31 cellular contexts compared by ENCODE assay signal in genomic region chr10:88185830-88186229, GRCh38.
"Had no signal": no experiment of that assay in that cellular context is flagged by ENCODE, and none has a peak within 500 bp of the region (broad histone marks: within the 10 kb centered on the region; RNA-seq: fewer than 3 reads in every experiment).

No MANE protein-coding gene starts in this region.

- H3K4me2 ChIP-seq: PC-9 had no signal

- H3K36me3 ChIP-seq: breast epithelium, MG63 had no signal

- H2AFZ ChIP-seq: PC-9 had no signal

- H3K27me3 ChIP-seq: body of pancreas, breast epithelium, MG63 had no signal

- H3K4me3 ChIP-seq: body of pancreas, breast epithelium, MG63, PC-9 had no signal

- H3K9me3 ChIP-seq: body of pancreas, breast epithelium, MG63 had no signal

- DNase-seq: activated B cell treated with CpG ODN at 0.5 μM for 24 hours; activated CD4-positive, alpha-beta memory T cell treated with anti-CD3 and anti-CD28 coated beads for 36 hours; activated CD4-positive, alpha-beta T cell treated with anti-CD3 and anti-CD28 coated beads for 4 hours; activated CD4-positive, alpha-beta T cell treated with anti-CD3 and anti-CD28 coated beads, Interleukin-2, amount 50 U/mL, for 1 hour; activated CD4-positive, CD25-positive, alpha-beta regulatory T cell treated with anti-CD3 and anti-CD28 coated beads, Interleukin-2, amount 50 U/mL, for 72 hours; activated CD8-positive, alpha-beta memory T cell treated with anti-CD3 and anti-CD28 coated beads, Interleukin-2, amount 50 U/mL, for 4 hours; activated effector memory CD4-positive, alpha-beta T cell treated with Interleukin-2 at 50 U/mL for 16 hours; activated naive CD4-positive, alpha-beta T cell; activated naive CD4-positive, alpha-beta T cell treated with anti-CD3 and anti-CD28 coated beads, Interleukin-2, amount 50 U/mL, for 16 hours; activated naive CD8-positive, alpha-beta T cell treated with anti-CD3 and anti-CD28 coated beads for 36 hours; activated T-cell treated with anti-CD3 and anti-CD28 coated beads for 4 hours; activated T-cell treated with anti-CD3 and anti-CD28 coated beads, Interleukin-2, amount 50 U/mL, for 48 hours; body of pancreas; Kasumi-1; KG1; NCI-H1048; NCI-H1436 treated with DMSO at 0.1 percent for 48 hours; NCI-H1694 treated with DMSO at 0.1 percent for 48 hours; NCI-H2029; NCI-H2107; NCI-H2171; NCI-H510A; NCI-H526; NCI-H748 treated with DMSO at 0.1 percent for 48 hours; NK-92 treated with Interleukin-12 subunit alpha and Interleukin-12 subunit beta, amount 100 ng/mL, for 24 hours; PC-9; SIG-M5; SW 1271 had no signal

- H3K27ac ChIP-seq: body of pancreas, breast epithelium, PC-9, RWPE1 had no signal

- H3K4me1 ChIP-seq: breast epithelium had no signal

- ATAC-seq: body of pancreas had no signal
